ENCODE assay signal across 17 cellular contexts in the genomic region with DNA sequence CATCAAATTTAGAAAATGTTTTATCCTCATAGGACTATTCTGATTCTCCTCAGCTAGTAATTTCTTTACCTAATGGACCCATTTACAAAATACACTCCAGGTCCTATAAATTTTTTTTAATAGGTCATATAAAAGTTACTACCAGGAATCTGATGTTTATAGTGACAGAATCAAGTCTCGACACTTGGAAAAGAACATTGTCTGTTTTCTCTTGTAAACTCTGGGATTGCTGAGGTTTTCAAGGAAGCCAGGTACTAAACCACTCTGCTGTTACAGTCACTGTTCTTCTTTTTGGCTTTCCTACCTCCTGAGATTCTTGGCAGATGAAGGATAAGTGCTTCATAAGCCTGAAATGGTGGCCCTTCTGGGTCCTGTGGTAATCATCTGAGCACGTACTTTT.
"Had no signal": no experiment of that assay in that cellular context is flagged by ENCODE, and none has a peak within 500 bp of the region (broad histone marks: within the 10 kb centered on the region; RNA-seq: fewer than 3 reads in every experiment).

No MANE protein-coding gene starts in this region.

- H3K27me3 Mint-ChIP-seq: memory B cell; natural killer cell treated with Interleukin-12 subunit alpha and Interleukin-12 subunit beta and Interleukin-15 and Interleukin-18, amount 100 ng/mL, for 72 hours; type B pancreatic cell had no signal

- H3K27ac Mint-ChIP-seq: effector memory CD8-positive, alpha-beta T cell; immature natural killer cell; memory B cell; natural killer cell treated with Interleukin-12 subunit alpha and Interleukin-12 subunit beta and Interleukin-15 and Interleukin-18, amount 100 ng/mL, for 72 hours; stimulated activated effector memory CD8-positive, alpha-beta T cell treated with anti-CD3 and anti-CD28 coated beads, Interleukin-12 subunit alpha, Interleukin-12 subunit beta, amount 100 ng/mL, for 72 hours; type B pancreatic cell had no signal

- DNase-seq: effector memory CD8-positive, alpha-beta T cell; gastrocnemius medialis; glutamatergic neuron; immature natural killer cell; left lung; lower lobe of right lung; midbrain; retina; right lobe of liver; stimulated activated CD4-positive, alpha-beta T cell treated with anti-CD3 and anti-CD28 coated beads, Interleukin-4, amount 100 ng/mL, for 1 hour; stimulated activated CD8-positive, alpha-beta memory T cell treated with anti-CD3 and anti-CD28 coated beads, Interleukin-4, amount 100 ng/mL, for 48 hours; stimulated activated naive CD8-positive, alpha-beta T cell treated with anti-CD3 and anti-CD28 coated beads, Interleukin-15, Interleukin-2, amounts not matched to agents 100 U/mL and 50 U/mL, for 24 hours; thyroid gland had no signal

- H3K36me3 Mint-ChIP-seq: natural killer cell treated with Interleukin-12 subunit alpha and Interleukin-12 subunit beta and Interleukin-15 and Interleukin-18, amount 100 ng/mL, for 72 hours; stimulated activated effector memory CD8-positive, alpha-beta T cell treated with anti-CD3 and anti-CD28 coated beads, Interleukin-12 subunit alpha, Interleukin-12 subunit beta, amount 100 ng/mL, for 72 hours; type B pancreatic cell had no signal

- H3K4me3 Mint-ChIP-seq: effector memory CD8-positive, alpha-beta T cell; immature natural killer cell; memory B cell; natural killer cell treated with Interleukin-12 subunit alpha and Interleukin-12 subunit beta and Interleukin-15 and Interleukin-18, amount 100 ng/mL, for 72 hours; stimulated activated effector memory CD8-positive, alpha-beta T cell treated with anti-CD3 and anti-CD28 coated beads, Interleukin-12 subunit alpha, Interleukin-12 subunit beta, amount 100 ng/mL, for 72 hours; type B pancreatic cell had no signal

- H3K9me3 Mint-ChIP-seq: effector memory CD8-positive, alpha-beta T cell; memory B cell; natural killer cell treated with Interleukin-12 subunit alpha and Interleukin-12 subunit beta and Interleukin-15 and Interleukin-18, amount 100 ng/mL, for 72 hours; type B pancreatic cell had no signal

- H3K4me1 Mint-ChIP-seq: immature natural killer cell; memory B cell; stimulated activated effector memory CD8-positive, alpha-beta T cell treated with anti-CD3 and anti-CD28 coated beads, Interleukin-12 subunit alpha, Interleukin-12 subunit beta, amount 100 ng/mL, for 72 hours had no signal
